ENCODE assay signal across 8 cellular contexts in genomic region chr5:172984244-172984953, GRCh38. TPM values are rescaled to one million over a fixed set of nuclear protein-coding genes. Genes with fewer than 3 reads are reported as not detected.
DNase-seq lines count a peak whose midpoint lies in the region; ATAC-seq and TF ChIP-seq lines count a peak whose summit lies in the region.

No MANE protein-coding gene starts in this region.

- peak overlapping the region; percentile 79 for H3K4ac ChIP-seq in IMR-90 (ENCODE audit: low read depth, low read length)

- peak overlapping the region; percentile 70 for H4K91ac ChIP-seq in IMR-90 (ENCODE audit: insufficient read depth, low read depth, low read length)

- peak overlapping the region; percentile 24; the same call in 1 of the 2 replicates for H2BK120ac ChIP-seq in IMR-90 (ENCODE audit: low read depth, low read length)

- H4K5ac ChIP-seq in IMR-90 (ENCODE audit: low read depth, low read length) = peak overlapping the region; percentile 45

- peak overlapping the region; percentile 92 for H3K27ac ChIP-seq in IMR-90 (ENCODE audit: insufficient read depth, low read length)
- H3K27ac ChIP-seq in RWPE2 (ENCODE audit: poor library complexity, severe bottlenecking) = peak overlapping the region; percentile 68
- H3K27ac ChIP-seq in neural progenitor cell = peak overlapping the region; percentile 26
- peak overlapping the region; percentile 93 for H3K27ac ChIP-seq in stomach smooth muscle (ENCODE audit: low read length)

- H3K9me3 Mint-ChIP-seq in neural progenitor cell = no peaks in the 10 kb centered on the region

- TF ChIP-seq CTCF in IMR-90 (conservative IDR thresholded peaks at IDR 0.05; ENCODE audit: low read depth, low read length) (peak; percentile 66), RWPE2 (IDR thresholded peaks at IDR 0.05; ENCODE audit: poor library complexity, severe bottlenecking) (peak; percentile 82), foreskin fibroblast (IDR thresholded peaks at IDR 0.05; ENCODE audit: low read depth, low read length) (peak; percentile 66), neural progenitor cell (IDR thresholded peaks at IDR 0.05) (peak; percentile 55)

- 4% methylated on average over 9 of the region's 15 CpGs; no CpG with 5 or more reads in 1 of the 2 experiments for WGBS in IMR-90 (ENCODE audit: extremely low coverage in 2 of 2, insufficient read length in 1 of 2), 2 experiments

- H3K18ac ChIP-seq in IMR-90 (ENCODE audit: low read depth, low read length) = peak overlapping the region; percentile 73

- dilution Hi-C loops in IMR-90 (cut with HindIII; ENCODE audit: low sequenced_read_pairs, unreplicated experiment) = no loop called here

- peaks cover 10 to 24% of the 10 kb centered on the region in 2 experiments for H3K79me1 ChIP-seq in IMR-90 (ENCODE audit: low read depth in 1 of 2, low read length in 2 of 2)

- H3K27me3 ChIP-seq in IMR-90 (ENCODE audit: control insufficient read depth, insufficient read depth, low read length) (no peaks in the 10 kb centered on the region), RWPE2 (ENCODE audit: insufficient read depth, poor library complexity, severe bottlenecking) (no peaks in the 10 kb centered on the region), neural progenitor cell (no peaks in the 10 kb centered on the region), stomach smooth muscle (ENCODE audit: control insufficient read depth in 1 of 2, insufficient read depth in 2 of 2, low read length in 2 of 2) (no peaks in the 10 kb centered on the region)

- peaks cover 11% of the 10 kb centered on the region for H3K4me1 Mint-ChIP-seq in neural progenitor cell

- ATAC-seq in GM21529 (IDR thresholded peaks at IDR 0.05; ENCODE audit: unreplicated experiment) (peak; percentile 62), IMR-90 (ENCODE audit: low read depth) (peak; percentile 65), RWPE2 (ENCODE audit: low read depth) (peak; percentile 76)

- H3K79me2 ChIP-seq in neural progenitor cell (ENCODE audit: low read depth) = peaks cover 58% of the 10 kb centered on the region

- intact Hi-C loops in IMR-90 (cut with micrococcal nuclease) = loop anchor here (1.0 to 2.0 kb wide), 3 partner anchors 73 to 298 kb away; partner anchors contain the start of gene BNIP1

- H3F3A ChIP-seq in neural progenitor cell (ENCODE audit: low read depth) = peaks cover 9% of the 10 kb centered on the region

- H2AK5ac ChIP-seq in IMR-90 (ENCODE audit: low read depth, low read length) = peak overlapping the region; percentile 79

- DNase-seq in DMS53 (lab: John Stamatoyannopoulos, UW) = peak; percentile 88
- DNase-seq in IMR-90 = peak; percentile 92
- peak; percentile 83 for DNase-seq in RWPE2 (ENCODE audit: low spot score)
- DNase-seq in activated effector memory CD4-positive, alpha-beta T cell treated with anti-CD3 and anti-CD28 coated beads, Interleukin-2, amount 50 U/mL, for 16 hours = peak; percentile 91
- DNase-seq in foreskin fibroblast = peak; percentile 83 to 92
- peak; percentile 86 for DNase-seq in neural progenitor cell (ENCODE audit: low spot score)

- no peaks in the 10 kb centered on the region; the same call in 1 of the 2 replicates for H3K9me1 ChIP-seq in IMR-90 (ENCODE audit: insufficient read depth, low read length)

- H3K4me2 ChIP-seq in IMR-90 (ENCODE audit: low read depth, low read length) (peak overlapping the region; percentile 89), neural progenitor cell (peak overlapping the region; percentile 83)

- peak overlapping the region; percentile 87 for H3K14ac ChIP-seq in IMR-90 (replicated peaks; ENCODE audit: low read depth, low read length)

- H3K27me3 Mint-ChIP-seq in neural progenitor cell (ENCODE audit: insufficient read depth, low read depth) = peaks cover 10% of the 10 kb centered on the region

- in situ Hi-C loops in IMR-90 (cut with MboI; ENCODE audit: low sequenced_read_pairs) = loop anchor here (5.0 kb wide), 2 partner anchors 158 to 303 kb away; partner anchors contain the start of gene BNIP1

- H2AFZ ChIP-seq in IMR-90 (replicated peaks; ENCODE audit: low read length, poor library complexity) = peak overlapping the region; percentile 96
- peak overlapping the region; percentile 48 for H2AFZ ChIP-seq in neural progenitor cell (replicated peaks)

- H3K56ac ChIP-seq in IMR-90 (ENCODE audit: extremely low read depth, insufficient read depth, low read length) = peak overlapping the region; percentile 73

- peak; percentile 79 for TF ChIP-seq RAD21 in IMR-90 (IDR thresholded peaks at IDR 0.05; ENCODE audit: low read length)

- POLR2A ChIA-PET in IMR-90 (lab: Charles Lee; ENCODE audit: unreplicated experiment) = interaction anchor here (0.7 to 1.0 kb wide), 2 partner anchors 73 to 146 kb away, joined by 3 read pairs; no protein-coding TSS in a partner anchor

- H4K20me1 ChIP-seq in IMR-90 (ENCODE audit: insufficient read depth, low read length) (peaks cover 27% of the 10 kb centered on the region; the same call in 1 of the 2 replicates), neural progenitor cell (ENCODE audit: low read depth) (no peaks in the 10 kb centered on the region)

- H3K4me3 ChIP-seq in IMR-90 (ENCODE audit: insufficient read depth, low read depth, low read length) (peak overlapping the region; percentile 86), RWPE2 (ENCODE audit: severe bottlenecking) (peak overlapping the region; percentile 88), foreskin fibroblast (ENCODE audit: low read depth in 1 of 2, low read length in 2 of 2) (peak overlapping the region; percentile 98 to 100), neural progenitor cell (peak overlapping the region; percentile 81), stomach smooth muscle (ENCODE audit: low read length in 2 of 2) (peak overlapping the region; percentile 96 to 97)

- peaks cover 14% of the 10 kb centered on the region; the same call in 1 of the 2 replicates for H3K36me3 ChIP-seq in IMR-90 (ENCODE audit: control insufficient read depth, insufficient read depth, low read length)
- H3K36me3 ChIP-seq in RWPE2 (ENCODE audit: low read depth) = peaks cover 37% of the 10 kb centered on the region
- H3K36me3 ChIP-seq in neural progenitor cell = no peaks in the 10 kb centered on the region
- peaks cover 0 to 4% of the 10 kb centered on the region in 2 donors for H3K36me3 ChIP-seq in stomach smooth muscle (ENCODE audit: control insufficient read depth in 2 of 2, insufficient read depth in 2 of 2, low read length in 2 of 2)

- no peak overlapping the region for H2BK20ac ChIP-seq in IMR-90 (ENCODE audit: low read depth, low read length)

- no peak overlapping the region for H2BK15ac ChIP-seq in IMR-90 (ENCODE audit: low read depth, low read length)

- peak; percentile 58; the same call in 1 of the 2 replicates for TF ChIP-seq POLR2A in IMR-90 (IDR thresholded peaks at IDR 0.05; ENCODE audit: low read depth, low read length)

- peak overlapping the region; percentile 61 for H2BK5ac ChIP-seq in IMR-90 (ENCODE audit: low read depth, low read length, poor library complexity, severe bottlenecking)

- H3K9me3 ChIP-seq in IMR-90 (ENCODE audit: control insufficient read depth, insufficient read depth, low read length) (no peaks in the 10 kb centered on the region), RWPE2 (ENCODE audit: severe bottlenecking) (no peaks in the 10 kb centered on the region), neural progenitor cell (ENCODE audit: low read depth) (no peaks in the 10 kb centered on the region), stomach smooth muscle (ENCODE audit: control insufficient read depth in 2 of 2, low read length in 2 of 2) (no peaks in the 10 kb centered on the region)

- CTCF ChIA-PET in IMR-90 (lab: Yijun Ruan, JAX) = interaction anchor here (0.8 to 1.4 kb wide), 5 partner anchors 11 to 404 kb away, joined by 3 to 6 read pairs (median 4); no protein-coding TSS in a partner anchor

- peak overlapping the region; percentile 94 for H2AK9ac ChIP-seq in IMR-90 (replicated peaks; ENCODE audit: low read depth, low read length, poor library complexity)

- H3K27ac Mint-ChIP-seq in neural progenitor cell = peak overlapping the region; percentile 69

- H3K23ac ChIP-seq in IMR-90 (ENCODE audit: low read depth, low read length) = peak overlapping the region; percentile 32; the same call in 1 of the 2 replicates

- H3K4me3 Mint-ChIP-seq in neural progenitor cell = peak overlapping the region; percentile 98

- H3K36me3 Mint-ChIP-seq in neural progenitor cell = peaks cover 5% of the 10 kb centered on the region

- peaks cover 2% of the 10 kb centered on the region; the same call in 1 of the 2 replicates for H3K4me1 ChIP-seq in IMR-90 (ENCODE audit: control insufficient read depth, insufficient read depth, low read length)
- H3K4me1 ChIP-seq in RWPE2 (ENCODE audit: insufficient read depth, poor library complexity, severe bottlenecking) = peaks cover 9% of the 10 kb centered on the region
- peaks cover 3% of the 10 kb centered on the region for H3K4me1 ChIP-seq in neural progenitor cell
- peaks cover 10% of the 10 kb centered on the region for H3K4me1 ChIP-seq in stomach smooth muscle (ENCODE audit: control insufficient read depth, insufficient read depth, low read length)

- BruUV-seq in IMR-90 (replicated peaks; lab: Mats Ljungman, UMichigan) = no TSS peak

- H4K8ac ChIP-seq in IMR-90 (ENCODE audit: low read depth in 2 of 2, low read length in 2 of 2) = peak overlapping the region; percentile 5 to 91; a peak in 3 of 4 replicates

- peak overlapping the region; percentile 92 for H3K9ac ChIP-seq in IMR-90 (ENCODE audit: low read depth, low read length)
- peak overlapping the region; percentile 70 for H3K9ac ChIP-seq in neural progenitor cell
- peak overlapping the region; percentile 94 to 99 for H3K9ac ChIP-seq in stomach smooth muscle (ENCODE audit: low read length in 2 of 2)

TF ChIP-seq in IMR-90, 13 proteins besides CTCF, POLR2A, EP300 and RAD21 (continues in another document):
- TF ChIP-seq CEBPB (IDR thresholded peaks at IDR 0.05; ENCODE audit: low read depth, low read length) = peak; percentile 86
- no peak for TF ChIP-seq RCOR1 (IDR thresholded peaks at IDR 0.05; ENCODE audit: insufficient replicate concordance, low read length)

RNA-seq across cellular contexts. Expression of gene ATP6V0E1, which starts 0.8 kb away (rescaled TPM):
- total RNA-seq in IMR-90 (2012; rRNA removed) (277 and 299 TPM in 2 replicates), neural progenitor cell (ENCODE audit: low replicate concordance) (43.7 and 72.4 TPM in 2 replicates)
- 258 TPM in 2 replicates for polyA plus RNA-seq in IMR-90 (2012; rRNA removed)
- polyA plus RNA-seq in IMR-90 (2012; cell fraction: cytosol; rRNA removed) = 96.0 and 111 TPM in 2 replicates
- polyA plus RNA-seq in IMR-90 (2012; cell fraction: nucleus; rRNA removed; ENCODE audit: low replicate concordance) = 16.9 and 96.8 TPM in 2 replicates

RNA-seq across cellular contexts. Expression of gene RPL26L1, which starts 25.2 kb away (rescaled TPM):
- total RNA-seq in IMR-90 (2012; rRNA removed) = 109 and 118 TPM in 2 replicates
- 134 and 140 TPM in 2 replicates for polyA plus RNA-seq in IMR-90 (2012; rRNA removed)
- polyA plus RNA-seq in IMR-90 (2012; cell fraction: cytosol; rRNA removed) = 54.4 and 111 TPM in 2 replicates
- 60.2 and 86.2 TPM in 2 replicates for polyA plus RNA-seq in IMR-90 (2012; cell fraction: nucleus; rRNA removed; ENCODE audit: low replicate concordance)
- total RNA-seq in neural progenitor cell (ENCODE audit: low replicate concordance) = 55.7 and 99.3 TPM in 2 replicates

Comparison
In these comparisons a context has a peak if more than half of its experiments do, and no peak if none do; other contexts are left out.
1. Peak in every context shown above with its lines: DNase-seq, ATAC-seq, H3K4me3 ChIP-seq and H3K27ac ChIP-seq.
2. H3K27ac ChIP-seq: peak in every context shown above with its lines; median percentile 93 in stomach smooth muscle; 92 in IMR-90; 68 in RWPE2; 26 in neural progenitor cell.